8 cellular contexts compared by ENCODE assay signal in the genomic region with DNA sequence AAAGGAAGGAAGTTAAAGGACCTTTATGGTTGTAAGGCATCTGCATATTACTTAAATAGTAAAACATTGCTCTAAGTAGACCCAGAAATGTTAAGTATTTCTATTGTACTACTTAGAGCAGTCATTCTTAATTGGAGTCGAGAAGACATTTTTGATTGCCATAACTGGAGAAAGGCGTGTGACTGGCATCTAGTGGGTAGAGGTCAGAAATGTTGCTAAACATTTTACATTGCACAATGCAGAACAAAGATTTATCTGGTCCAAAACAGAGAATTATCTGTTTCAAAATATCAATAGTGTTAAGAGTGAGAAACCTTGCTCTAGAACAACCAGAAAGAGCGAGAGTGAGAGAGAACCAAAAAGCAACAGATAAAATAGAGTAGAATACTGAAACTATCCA. TPM values are rescaled to one million over a fixed set of nuclear protein-coding genes. Genes with fewer than 3 reads are reported as not detected.
DNase-seq lines count a peak whose midpoint lies in the region; ATAC-seq and TF ChIP-seq lines count a peak whose summit lies in the region.

No MANE protein-coding gene starts in this region.

- whole genome bisulfite sequencing in hepatocyte (ENCODE audit: low lambda C conversion rate, missing lambda C conversion rate), result 91% methylated on average over 3 of the region's 3 CpGs

- H3K4me1 ChIP-seq in hepatocyte (ENCODE audit: insufficient read depth), result no peaks in the 10 kb centered on the region

- no peak for DNase-seq in AG04450 (ENCODE audit: low read depth, low spot score)
- peak; percentile 32 for DNase-seq in GM10266 (ENCODE audit: extremely low spot score)
- peak; percentile 4 for DNase-seq in T follicular helper cell (ENCODE audit: low read depth)
- DNase-seq in hepatocyte (ENCODE audit: low spot score), result no peak
- no peak for DNase-seq in NCI-H1048 (lab: John Stamatoyannopoulos, UW)
- no peak for DNase-seq in DMS114 treated with DMSO at 0.1 percent for 48 hours (lab: John Stamatoyannopoulos, UW; ENCODE audit: unreplicated experiment)

- H3K4me3 ChIP-seq in AG04450 (ENCODE audit: low read depth, low read length) (no peak overlapping the region), hepatocyte (no peak overlapping the region)

- TF ChIP-seq CTCF in AG04450 (IDR thresholded peaks at IDR 0.05; ENCODE audit: low read depth, low read length) (peak; percentile 15; the same call in 1 of the 2 replicates), GM10266 (IDR thresholded peaks at IDR 0.05; ENCODE audit: control insufficient read depth, insufficient read depth, low read depth, missing control alignments) (peak; percentile 45), hepatocyte (IDR thresholded peaks at IDR 0.05; ENCODE audit: poor library complexity) (peak; percentile 24)

- H3K27ac ChIP-seq in AG04450 (ENCODE audit: low read depth, low read length) (no peak overlapping the region), hepatocyte (no peak overlapping the region)

- peaks cover 16% of the 10 kb centered on the region for H3K9me3 ChIP-seq in AG04450 (ENCODE audit: control insufficient read depth, insufficient read depth, low read length)
- H3K9me3 ChIP-seq in hepatocyte (ENCODE audit: low read depth), result no peaks in the 10 kb centered on the region

- CTCF ChIA-PET in AG04450 (lab: Charles Lee), result no interaction called here

- H3K27me3 ChIP-seq in AG04450 (ENCODE audit: control insufficient read depth, insufficient read depth, low read length) (no peaks in the 10 kb centered on the region), hepatocyte (no peaks in the 10 kb centered on the region)

- no peak overlapping the region for H3K4me2 ChIP-seq in hepatocyte

- no peak overlapping the region for H2AFZ ChIP-seq in hepatocyte

- no peak for ATAC-seq in GM18861 (IDR thresholded peaks at IDR 0.05; ENCODE audit: unreplicated experiment)
- no peak for ATAC-seq in GM21423 (IDR thresholded peaks at IDR 0.05; ENCODE audit: unreplicated experiment)

- POLR2A ChIA-PET in AG04450 (lab: Yijun Ruan, JAX), result no interaction called here

- H4K20me1 ChIP-seq in hepatocyte (ENCODE audit: insufficient read depth, poor library complexity, severe bottlenecking), result no peaks in the 10 kb centered on the region

- H3K36me3 ChIP-seq in hepatocyte (replicated peaks; ENCODE audit: insufficient read depth, low read depth), result no peaks in the 10 kb centered on the region

- H3K9me2 ChIP-seq in hepatocyte (replicated peaks; ENCODE audit: insufficient read depth), result no peaks in the 10 kb centered on the region

- H3K79me2 ChIP-seq in hepatocyte, result no peaks in the 10 kb centered on the region

RNA-seq across cellular contexts. Expression of a gene that starts 23.3 kb away (rescaled TPM):
- 28.5 and 37.2 TPM in 2 replicates for polyA plus RNA-seq in AG04450 (2011; rRNA removed)
- polyA minus RNA-seq in AG04450 (2011; rRNA and poly(A)+ RNA removed), result 21.8 and 49.8 TPM in 2 replicates
- total RNA-seq in hepatocyte, result 41.7 and 42.1 TPM in 2 replicates
- 22.5 and 29.9 TPM in 2 replicates for polyA plus RNA-seq in hepatocyte

Comparison
In these comparisons a context has a peak if more than half of its experiments do, and no peak if none do; other contexts are left out.
1. DNase-seq: peak in GM10266 (single experiment) and T follicular helper cell (single experiment); none in AG04450 (single experiment), hepatocyte (single experiment), NCI-H1048 (single experiment) and DMS114 treated with DMSO at 0.1 percent for 48 hours (single experiment).
2. Peak in every context shown above with its lines, with median percentiles within 50 percentile points of each other: CTCF ChIP-seq.